Comparison of ENCODE assay signal across 11 cellular contexts in genomic region chr1:197919523-197920301, GRCh38. TPM values are rescaled to one million over a fixed set of nuclear protein-coding genes. Genes with fewer than 3 reads are reported as not detected.
DNase-seq lines count a peak whose midpoint lies in the region; ATAC-seq, FAIRE-seq and TF ChIP-seq lines count a peak whose summit lies in the region.
"Had no signal": no experiment of that assay in that cellular context is flagged by ENCODE, and none has a peak within 500 bp of the region (broad histone marks: within the 10 kb centered on the region; RNA-seq: fewer than 3 reads in every experiment).

No MANE protein-coding gene starts in this region.

- no peak overlapping the region for H3K9ac ChIP-seq in astrocyte (ENCODE audit: low read length)
- H3K9ac ChIP-seq: KMS-11 had no signal

- no peak for TF ChIP-seq CTCF in CD4-positive, alpha-beta T cell (IDR thresholded peaks at IDR 0.05)
- TF ChIP-seq CTCF in astrocyte (IDR thresholded peaks at IDR 0.05; ENCODE audit: insufficient read depth, low read depth, low read length) = no peak

- peak overlapping the region; percentile 51 for H2AFZ ChIP-seq in astrocyte (ENCODE audit: low read depth, low read length)

- no peaks in the 10 kb centered on the region for H3K79me2 ChIP-seq in astrocyte (ENCODE audit: insufficient read depth, low read length)

- H3K4me3 ChIP-seq in H7 (ENCODE audit: insufficient read depth, low read depth, low read length) (peak overlapping the region; percentile 24; the same call in 1 of the 2 replicates), astrocyte (ENCODE audit: insufficient read depth, low read depth, low read length) (no peak overlapping the region)

- H3K36me3 Mint-ChIP-seq in CD4-positive, alpha-beta T cell (ENCODE audit: low read depth) = no peaks in the 10 kb centered on the region
- peaks cover 2% of the 10 kb centered on the region for H3K36me3 Mint-ChIP-seq in astrocyte (ENCODE audit: low read depth, unreplicated experiment)
- peaks cover 5% of the 10 kb centered on the region for H3K36me3 Mint-ChIP-seq in natural killer cell treated with Interleukin-12 subunit alpha and Interleukin-12 subunit beta and Interleukin-15 and Interleukin-18, amount 100 ng/mL, for 72 hours

- H3K36me3 ChIP-seq in H7 (replicated peaks; ENCODE audit: control insufficient read depth, insufficient read depth, low read length) = no peaks in the 10 kb centered on the region
- H3K36me3 ChIP-seq in astrocyte (ENCODE audit: insufficient read depth, low read length) = no peaks in the 10 kb centered on the region

- intact Hi-C loops in CD4-positive, alpha-beta T cell (cut with DNase I, micrococcal nuclease) = loop anchor here (5.0 to 10.0 kb wide), 5 partner anchors 47 to 765 kb away; partner anchors contain the start of gene DENND1B (in 1 of the 2)

- ATAC-seq in CD4-positive, alpha-beta T cell (ENCODE audit: poor library complexity) = no peak
- no peak for ATAC-seq in natural killer cell treated with Interleukin-12 subunit alpha and Interleukin-12 subunit beta and Interleukin-15 and Interleukin-18, amount 100 ng/mL, for 72 hours
- ATAC-seq in HG02970 (IDR thresholded peaks at IDR 0.05; ENCODE audit: low FRiP score, unreplicated experiment) (no peak), HG03175 (IDR thresholded peaks at IDR 0.05; ENCODE audit: unreplicated experiment) (no peak)

- no peak overlapping the region for H3K27ac Mint-ChIP-seq in CD4-positive, alpha-beta T cell
- H3K27ac Mint-ChIP-seq in astrocyte (ENCODE audit: unreplicated experiment) = no peak overlapping the region
- no peak overlapping the region for H3K27ac Mint-ChIP-seq in natural killer cell treated with Interleukin-12 subunit alpha and Interleukin-12 subunit beta and Interleukin-15 and Interleukin-18, amount 100 ng/mL, for 72 hours

- DNase-seq in CD4-positive, alpha-beta T cell = no peak
- DNase-seq in H7 (peak; percentile 69), astrocyte (ENCODE audit: low read depth) (no peak), NCI-H187 (lab: John Stamatoyannopoulos, UW) (no peak)
- DNase-seq in natural killer cell treated with Interleukin-12 subunit alpha and Interleukin-12 subunit beta and Interleukin-15 and Interleukin-18, amount 100 ng/mL, for 72 hours (ENCODE audit: low spot score) = no peak
- no peak for DNase-seq in activated CD4-positive, CD25-positive, alpha-beta regulatory T cell treated with anti-CD3 and anti-CD28 coated beads, Interleukin-2, amount 50 U/mL, for 72 hours
- DNase-seq: cortex of kidney, SHP77 had no signal

- CTCF ChIA-PET in CD4-positive, alpha-beta T cell (lab: Charles Lee) = no interaction called here

- H3K27me3 ChIP-seq in CD4-positive, alpha-beta T cell (ENCODE audit: control insufficient read depth, insufficient read depth, low read length) = peaks cover 83% of the 10 kb centered on the region
- H3K27me3 ChIP-seq in H7 (ENCODE audit: control insufficient read depth, insufficient read depth, low read length) (peaks cover 93% of the 10 kb centered on the region), astrocyte (ENCODE audit: insufficient read depth, low read length) (peaks cover 88% of the 10 kb centered on the region)

- FAIRE-seq in astrocyte (lab: Jason Lieb, UNC) = no peak

- H3K4me1 Mint-ChIP-seq in CD4-positive, alpha-beta T cell (ENCODE audit: low read depth) = peaks cover 66% of the 10 kb centered on the region
- peaks cover 6% of the 10 kb centered on the region for H3K4me1 Mint-ChIP-seq in astrocyte (ENCODE audit: low read depth, unreplicated experiment)
- H3K4me1 Mint-ChIP-seq in natural killer cell treated with Interleukin-12 subunit alpha and Interleukin-12 subunit beta and Interleukin-15 and Interleukin-18, amount 100 ng/mL, for 72 hours (ENCODE audit: low read depth in 2 of 2) = peaks cover 46 to 57% of the 10 kb centered on the region in 2 donors

- peaks cover 8% of the 10 kb centered on the region for H4K20me1 ChIP-seq in astrocyte (ENCODE audit: insufficient read depth, low read length)

- POLR2A ChIA-PET in CD4-positive, alpha-beta T cell (lab: Charles Lee) = interaction anchor here (0.6 to 1.7 kb wide), 3 partner anchors 11 to 759 kb away, joined by 3 to 6 read pairs (median 4); no protein-coding TSS in a partner anchor

- H3K4me3 Mint-ChIP-seq in CD4-positive, alpha-beta T cell = peak overlapping the region; percentile 69
- no peak overlapping the region for H3K4me3 Mint-ChIP-seq in astrocyte (ENCODE audit: unreplicated experiment)
- H3K4me3 Mint-ChIP-seq in natural killer cell treated with Interleukin-12 subunit alpha and Interleukin-12 subunit beta and Interleukin-15 and Interleukin-18, amount 100 ng/mL, for 72 hours = peak overlapping the region; percentile 87

- peak overlapping the region; percentile 39 for H3K4me2 ChIP-seq in astrocyte (ENCODE audit: low read length)
- H3K4me2 ChIP-seq: KMS-11 had no signal

- H3K9me3 ChIP-seq in CD4-positive, alpha-beta T cell (ENCODE audit: control insufficient read depth, low read length) = no peaks in the 10 kb centered on the region
- no peaks in the 10 kb centered on the region for H3K9me3 ChIP-seq in astrocyte (ENCODE audit: insufficient read depth, low read depth, low read length)

- H3K9me3 Mint-ChIP-seq in CD4-positive, alpha-beta T cell = no peaks in the 10 kb centered on the region
- peaks cover 23% of the 10 kb centered on the region for H3K9me3 Mint-ChIP-seq in astrocyte (ENCODE audit: unreplicated experiment)
- H3K9me3 Mint-ChIP-seq in natural killer cell treated with Interleukin-12 subunit alpha and Interleukin-12 subunit beta and Interleukin-15 and Interleukin-18, amount 100 ng/mL, for 72 hours = no peaks in the 10 kb centered on the region

- H3K27me3 Mint-ChIP-seq in CD4-positive, alpha-beta T cell = peaks cover 95% of the 10 kb centered on the region
- H3K27me3 Mint-ChIP-seq in astrocyte (ENCODE audit: low read depth, unreplicated experiment) = peaks cover 87% of the 10 kb centered on the region
- H3K27me3 Mint-ChIP-seq in natural killer cell treated with Interleukin-12 subunit alpha and Interleukin-12 subunit beta and Interleukin-15 and Interleukin-18, amount 100 ng/mL, for 72 hours = peaks cover 67 to 92% of the 10 kb centered on the region in 2 donors

- H3K4me1 ChIP-seq in astrocyte (ENCODE audit: insufficient read depth, low read length) = peaks cover 4% of the 10 kb centered on the region

- no peak overlapping the region for H3K27ac ChIP-seq in CD4-positive, alpha-beta T cell (ENCODE audit: low read depth, low read length)
- no peak overlapping the region for H3K27ac ChIP-seq in astrocyte (ENCODE audit: low read depth, low read length)
- H3K27ac ChIP-seq: KMS-11 had no signal

RNA-seq across cellular contexts. Expression of gene LHX9, which starts 2.5 kb away (rescaled TPM):
- total RNA-seq in CD4-positive, alpha-beta T cell = not detected
- 0.03 TPM in 1 of 2 replicates, not detected in the other for total RNA-seq in H7 (2014; rRNA removed; shearing (Covaris generic))
- total RNA-seq in astrocyte = not detected in 2 replicates
- total RNA-seq in natural killer cell treated with Interleukin-12 subunit alpha and Interleukin-12 subunit beta and Interleukin-15 and Interleukin-18, amount 100 ng/mL, for 72 hours = under 1 TPM in 1 of 2 donors, not detected in 1; 0.20 TPM

RNA-seq across cellular contexts. Expression of gene C1orf53, which starts 17.3 kb away (rescaled TPM):
- total RNA-seq in CD4-positive, alpha-beta T cell = not detected
- 0.48 and 0.70 TPM in 2 replicates for total RNA-seq in H7 (2014; rRNA removed; shearing (Covaris generic))
- total RNA-seq in astrocyte = 6.8 and 7.9 TPM in 2 replicates
- total RNA-seq in natural killer cell treated with Interleukin-12 subunit alpha and Interleukin-12 subunit beta and Interleukin-15 and Interleukin-18, amount 100 ng/mL, for 72 hours = 1 to 10 TPM in 1 of 2 donors, not detected in 1; 1.8 TPM
